36 cellular contexts compared by ENCODE assay signal in genomic region chr16:89554343-89554742, GRCh38. TPM values are rescaled to one million over a fixed set of nuclear protein-coding genes. Genes with fewer than 3 reads are reported as not detected.
"Had no signal": no experiment of that assay in that cellular context is flagged by ENCODE, and none has a peak within 500 bp of the region (broad histone marks: within the 10 kb centered on the region; RNA-seq: fewer than 3 reads in every experiment).

No MANE protein-coding gene starts in this region.

- H3K9me3 ChIP-seq: adrenal gland had no signal

- H3K4me1 Mint-ChIP-seq: activated T-helper 17 cell treated with anti-CD3 and anti-CD28 coated beads, Interleukin-2, amount 50 U/mL, for 72 hours had no signal

- H3K27ac ChIP-seq: adrenal gland, VCaP had no signal

- DNase-seq: activated B cell treated with CpG ODN at 0.5 μM for 24 hours; activated CD4-positive, alpha-beta memory T cell treated with anti-CD3 and anti-CD28 coated beads for 36 hours; activated CD4-positive, alpha-beta T cell treated with anti-CD3 and anti-CD28 coated beads for 4 hours; activated CD4-positive, alpha-beta T cell treated with anti-CD3 and anti-CD28 coated beads, Interleukin-2, amount 10 ng/mL, durations not matched to agents 24 days and 14 days; activated CD4-positive, alpha-beta T cell treated with anti-CD3 and anti-CD28 coated beads, Interleukin-2, amount 50 U/mL, for 1 hour; activated CD4-positive, alpha-beta T cell treated with anti-CD3 and anti-CD28 coated beads, Interleukin-2, amount 50 U/mL, for 4 hours; activated CD4-positive, CD25-positive, alpha-beta regulatory T cell treated with anti-CD3 and anti-CD28 coated beads, Interleukin-2, amount 50 U/mL, for 72 hours; activated CD8-positive, alpha-beta memory T cell treated with anti-CD3 and anti-CD28 coated beads, Interleukin-2, amount 50 U/mL, for 4 hours; activated CD8-positive, alpha-beta T cell treated with anti-CD3 and anti-CD28 coated beads for 36 hours; activated effector memory CD4-positive, alpha-beta T cell treated with anti-CD3 and anti-CD28 coated beads, Interleukin-2, amount 50 U/mL, for 16 hours; activated gamma-delta T cell treated with Interleukin-2 at 50 U/mL for 16 hours; activated naive CD4-positive, alpha-beta T cell; activated naive CD4-positive, alpha-beta T cell treated with anti-CD3 and anti-CD28 coated beads for 36 hours; activated naive CD4-positive, alpha-beta T cell treated with anti-CD3 and anti-CD28 coated beads, Interleukin-2, amount 50 U/mL, for 16 hours; activated naive CD8-positive, alpha-beta T cell treated with anti-CD3 and anti-CD28 coated beads for 36 hours; activated T-cell treated with anti-CD3 and anti-CD28 coated beads for 4 hours; activated T-cell treated with anti-CD3 and anti-CD28 coated beads, Interleukin-2, amount 50 U/mL, for 1 hour; activated T-cell treated with anti-CD3 and anti-CD28 coated beads, Interleukin-2, amount 50 U/mL, for 4 hours; activated T-cell treated with anti-CD3 and anti-CD28 coated beads, Interleukin-2, amount 50 U/mL, for 72 hours; adrenal gland; amniotic stem cell; aorta; central memory CD4-positive, alpha-beta T cell; T-helper 1 cell; T-helper 2 cell; T-helper 9 cell had no signal

- H3K27me3 Mint-ChIP-seq: activated B cell treated with CpG ODN at 0.5 μM for 24 hours; activated CD4-positive, alpha-beta memory T cell treated with anti-CD3 and anti-CD28 coated beads for 36 hours; activated CD4-positive, alpha-beta T cell treated with anti-CD3 and anti-CD28 coated beads, Interleukin-2, amount 10 ng/mL, durations not matched to agents 24 days and 14 days; activated CD8-positive, alpha-beta T cell treated with anti-CD3 and anti-CD28 coated beads for 36 hours; activated naive CD8-positive, alpha-beta T cell treated with anti-CD3 and anti-CD28 coated beads for 36 hours; activated T-helper 17 cell treated with anti-CD3 and anti-CD28 coated beads, Interleukin-2, amount 50 U/mL, for 72 hours; brain had no signal

- H3K9me3 Mint-ChIP-seq: activated B cell treated with CpG ODN at 0.5 μM for 24 hours; activated CD4-positive, alpha-beta memory T cell treated with anti-CD3 and anti-CD28 coated beads for 36 hours; activated CD4-positive, alpha-beta T cell treated with anti-CD3 and anti-CD28 coated beads, Interleukin-2, amount 10 ng/mL, durations not matched to agents 24 days and 14 days; activated CD8-positive, alpha-beta T cell treated with anti-CD3 and anti-CD28 coated beads for 36 hours; activated naive CD4-positive, alpha-beta T cell treated with anti-CD3 and anti-CD28 coated beads for 36 hours; activated naive CD4-positive, alpha-beta T cell treated with anti-CD3 and anti-CD28 coated beads, Interleukin-2, amount 50 U/mL, for 72 hours; activated naive CD8-positive, alpha-beta T cell treated with anti-CD3 and anti-CD28 coated beads for 36 hours; activated T-cell treated with anti-CD3 and anti-CD28 coated beads, Interleukin-2, amount 50 U/mL, for 4 hours; activated T-cell treated with anti-CD3 and anti-CD28 coated beads, Interleukin-2, amount 50 U/mL, for 72 hours; activated T-helper 1 cell treated with anti-CD3 and anti-CD28 coated beads, Interleukin-12 subunit alpha, Interleukin-12 subunit beta, Interleukin-2, Interleukin-4 antibody, amounts not matched to agents 30 ng/mL and 10 ng/mL and 1 ng/mL, durations not matched to agents 14 hours and 24 hours and 36 hours; activated T-helper 17 cell treated with anti-CD3 and anti-CD28 coated beads, Interleukin-2, amount 50 U/mL, for 72 hours; brain; T-helper 1 cell treated with Interleukin-12 subunit alpha and Interleukin-12 subunit beta and Interleukin-4 antibody, amounts not matched to agents 30 μg/mL and 1 μg/mL, for 36 hours; T-helper 2 cell treated with Interferon-gamma antibody and Interleukin-4, amounts not matched to agents 5 μg/mL and 100 μg/mL, for 36 hours had no signal

- H3K4me3 Mint-ChIP-seq: activated B cell treated with CpG ODN at 0.5 μM for 24 hours; activated CD4-positive, alpha-beta memory T cell treated with anti-CD3 and anti-CD28 coated beads for 36 hours; activated CD4-positive, alpha-beta T cell treated with anti-CD3 and anti-CD28 coated beads, Interleukin-2, amount 10 ng/mL, durations not matched to agents 24 days and 14 days; activated CD8-positive, alpha-beta T cell treated with anti-CD3 and anti-CD28 coated beads for 36 hours; activated naive CD4-positive, alpha-beta T cell treated with anti-CD3 and anti-CD28 coated beads for 36 hours; activated naive CD8-positive, alpha-beta T cell treated with anti-CD3 and anti-CD28 coated beads for 36 hours; activated T-cell treated with anti-CD3 and anti-CD28 coated beads, Interleukin-2, amount 50 U/mL, for 4 hours; activated T-cell treated with anti-CD3 and anti-CD28 coated beads, Interleukin-2, amount 50 U/mL, for 72 hours; activated T-helper 1 cell treated with anti-CD3 and anti-CD28 coated beads, Interleukin-12 subunit alpha, Interleukin-12 subunit beta, Interleukin-2, Interleukin-4 antibody, amounts not matched to agents 30 ng/mL and 10 ng/mL and 1 ng/mL, durations not matched to agents 14 hours and 24 hours and 36 hours; activated T-helper 17 cell treated with anti-CD3 and anti-CD28 coated beads, Interleukin-2, amount 50 U/mL, for 72 hours; brain; T-helper 1 cell treated with Interleukin-12 subunit alpha and Interleukin-12 subunit beta and Interleukin-4 antibody, amounts not matched to agents 30 μg/mL and 1 μg/mL, for 36 hours; T-helper 2 cell treated with Interferon-gamma antibody and Interleukin-4, amounts not matched to agents 5 μg/mL and 100 μg/mL, for 36 hours had no signal

- H3K4me3 ChIP-seq: adrenal gland had no signal

- H3K27ac Mint-ChIP-seq: activated B cell treated with CpG ODN at 0.5 μM for 24 hours; activated CD4-positive, alpha-beta memory T cell treated with anti-CD3 and anti-CD28 coated beads for 36 hours; activated CD4-positive, alpha-beta T cell treated with anti-CD3 and anti-CD28 coated beads, Interleukin-2, amount 10 ng/mL, durations not matched to agents 24 days and 14 days; activated CD8-positive, alpha-beta T cell treated with anti-CD3 and anti-CD28 coated beads for 36 hours; activated naive CD4-positive, alpha-beta T cell treated with anti-CD3 and anti-CD28 coated beads for 36 hours; activated naive CD8-positive, alpha-beta T cell treated with anti-CD3 and anti-CD28 coated beads for 36 hours; activated T-cell treated with anti-CD3 and anti-CD28 coated beads, Interleukin-2, amount 50 U/mL, for 72 hours; activated T-helper 1 cell treated with anti-CD3 and anti-CD28 coated beads, Interleukin-12 subunit alpha, Interleukin-12 subunit beta, Interleukin-2, Interleukin-4 antibody, amounts not matched to agents 30 ng/mL and 10 ng/mL and 1 ng/mL, durations not matched to agents 14 hours and 24 hours and 36 hours; activated T-helper 17 cell treated with anti-CD3 and anti-CD28 coated beads, Interleukin-2, amount 50 U/mL, for 72 hours; brain; T-helper 1 cell treated with Interleukin-12 subunit alpha and Interleukin-12 subunit beta and Interleukin-4 antibody, amounts not matched to agents 30 μg/mL and 1 μg/mL, for 36 hours; T-helper 2 cell treated with Interferon-gamma antibody and Interleukin-4, amounts not matched to agents 5 μg/mL and 100 μg/mL, for 36 hours had no signal

- FAIRE-seq: TTC549 had no signal

- H3K27me3 ChIP-seq: adrenal gland had no signal

- ATAC-seq: activated CD8-positive, alpha-beta T cell treated with anti-CD3 and anti-CD28 coated beads for 36 hours; activated naive CD4-positive, alpha-beta T cell treated with anti-CD3 and anti-CD28 coated beads, Interleukin-2, amount 50 U/mL, for 72 hours; activated T-cell treated with anti-CD3 and anti-CD28 coated beads, Interleukin-2, amount 50 U/mL, for 4 hours; activated T-cell treated with anti-CD3 and anti-CD28 coated beads, Interleukin-2, amount 50 U/mL, for 72 hours; activated T-helper 17 cell treated with anti-CD3 and anti-CD28 coated beads, Interleukin-2, amount 50 U/mL, for 72 hours had no signal

RNA-seq across cellular contexts. Expression of gene CPNE7, which starts 21.2 kb away (rescaled TPM):
- total RNA-seq: cardiac septum had no signal

RNA-seq across cellular contexts. Expression of gene DPEP1, which starts 59.1 kb away (rescaled TPM):
- total RNA-seq: activated B cell treated with CpG ODN at 0.5 μM for 24 hours; activated CD4-positive, alpha-beta memory T cell treated with anti-CD3 and anti-CD28 coated beads for 36 hours; activated CD4-positive, alpha-beta T cell treated with anti-CD3 and anti-CD28 coated beads, Interleukin-2, amount 10 ng/mL, durations not matched to agents 24 days and 14 days; activated CD8-positive, alpha-beta memory T cell treated with anti-CD3 and anti-CD28 coated beads for 36 hours; activated CD8-positive, alpha-beta T cell treated with anti-CD3 and anti-CD28 coated beads for 36 hours; activated naive CD4-positive, alpha-beta T cell treated with anti-CD3 and anti-CD28 coated beads for 36 hours; activated naive CD4-positive, alpha-beta T cell treated with anti-CD3 and anti-CD28 coated beads, Interleukin-2, amount 50 U/mL, for 72 hours; activated T-cell treated with anti-CD3 and anti-CD28 coated beads, Interleukin-2, amount 50 U/mL, for 4 hours; activated T-cell treated with anti-CD3 and anti-CD28 coated beads, Interleukin-2, amount 50 U/mL, for 72 hours; activated T-helper 1 cell treated with anti-CD3 and anti-CD28 coated beads, Interleukin-12 subunit alpha, Interleukin-12 subunit beta, Interleukin-2, Interleukin-4 antibody, amounts not matched to agents 30 ng/mL and 10 ng/mL and 1 ng/mL, durations not matched to agents 14 hours and 24 hours and 36 hours; activated T-helper 17 cell treated with anti-CD3 and anti-CD28 coated beads, Interleukin-2, amount 50 U/mL, for 72 hours; aorta; cardiac septum had no signal
